In the genomic region with DNA sequence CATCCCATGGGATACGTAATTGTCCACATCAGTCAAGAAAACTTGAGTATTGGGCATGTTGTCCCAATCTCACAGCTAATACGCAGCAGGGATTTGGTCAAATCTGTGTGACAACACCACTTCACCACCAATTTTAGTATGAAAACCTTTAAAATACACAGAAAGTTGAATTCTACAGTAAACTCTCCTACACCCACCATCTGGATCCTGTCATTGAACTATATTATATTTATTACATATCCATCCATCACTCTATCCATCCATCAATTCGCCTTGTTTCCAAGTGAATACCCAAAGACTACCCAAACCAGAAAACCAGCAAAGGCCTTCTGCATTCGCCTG, we compare ENCODE assay signal across 8 cellular contexts. TPM values are rescaled to one million over a fixed set of nuclear protein-coding genes. Genes with fewer than 3 reads are reported as not detected.
A peak's percentile ranks its signal among the peaks of the same experiment; 100 is the strongest.
DNase-seq lines count a peak whose midpoint lies in the region; ATAC-seq and TF ChIP-seq lines count a peak whose summit lies in the region.

No MANE protein-coding gene starts in this region.

- H3K36me3 ChIP-seq in A673 (ENCODE audit: insufficient read depth, low read length, poor library complexity, severe bottlenecking), result no peaks in the 10 kb centered on the region
- H3K36me3 ChIP-seq in breast epithelium, result no peaks in the 10 kb centered on the region
- H3K36me3 ChIP-seq in muscle layer of duodenum (ENCODE audit: control insufficient read depth in 1 of 2, insufficient read depth in 2 of 2, low read length in 2 of 2), result peaks cover 0 to 3% of the 10 kb centered on the region in 2 donors

- intact Hi-C loops in A673 (cut with micrococcal nuclease; ENCODE audit: unreplicated experiment) (no loop called here), breast epithelium (cut with DNase I; ENCODE audit: low total_unique reads) (no loop called here)

- H3K27ac ChIP-seq in A673 (ENCODE audit: low read depth, low read length, poor library complexity, severe bottlenecking) (peak overlapping the region; percentile 92), HL-60 (replicated peaks) (no peak overlapping the region; the same call in 1 of the 2 replicates), breast epithelium (peak overlapping the region; percentile 93 to 95), muscle layer of duodenum (ENCODE audit: low read length) (peak overlapping the region; percentile 92)

- H3K4me3 ChIP-seq in A673 (ENCODE audit: low read depth, low read length, poor library complexity, severe bottlenecking) (peak overlapping the region; percentile 60), HL-60 (replicated peaks; ENCODE audit: insufficient read depth, low read length) (peak overlapping the region; percentile 85; the same call in 1 of the 2 replicates), breast epithelium (peak overlapping the region; percentile 51 to 92 (median 84)), muscle layer of duodenum (ENCODE audit: low read depth in 1 of 2, low read length in 2 of 2) (peak overlapping the region; percentile 72 to 88)

- no TSS peak for BruUV-seq in A673 (replicated peaks; lab: Mats Ljungman, UMichigan)

- no peak for TF ChIP-seq CTCF in A673 (conservative IDR thresholded peaks at IDR 0.05; ENCODE audit: low read depth, low read length)
- TF ChIP-seq CTCF in HL-60 (IDR thresholded peaks at IDR 0.05; ENCODE audit: insufficient read depth, low read length), result no peak
- peak in 1 of 3 donors; percentile 3 for TF ChIP-seq CTCF in breast epithelium (IDR thresholded peaks at IDR 0.05)

- no peaks in the 10 kb centered on the region for H3K27me3 ChIP-seq in A673 (replicated peaks; ENCODE audit: insufficient read depth, low read depth, low read length, poor library complexity)
- H3K27me3 ChIP-seq in HL-60 (ENCODE audit: insufficient read depth, poor library complexity, severe bottlenecking), result no peaks in the 10 kb centered on the region
- H3K27me3 ChIP-seq in breast epithelium, result no peaks in the 10 kb centered on the region
- no peaks in the 10 kb centered on the region for H3K27me3 ChIP-seq in muscle layer of duodenum (ENCODE audit: low read depth, low read length)

- ATAC-seq in GM21367 (IDR thresholded peaks at IDR 0.05; ENCODE audit: unreplicated experiment), result no peak
- ATAC-seq in GM18502 (IDR thresholded peaks at IDR 0.05; ENCODE audit: poor library complexity, unreplicated experiment), result no peak

- no peak for DNase-seq in A673 (ENCODE audit: low spot score)
- no peak for DNase-seq in HL-60 (ENCODE audit: low read depth in 1 of 2, low spot score in 1 of 2)
- DNase-seq in breast epithelium (ENCODE audit: low spot score in 2 of 2), result no peak
- DNase-seq in EL, result no peak
- DNase-seq in kidney tubule cell (ENCODE audit: low spot score), result no peak

- H3K4me1 ChIP-seq in A673 (ENCODE audit: insufficient read depth, low read length, poor library complexity, severe bottlenecking), result peaks cover 31% of the 10 kb centered on the region
- peaks cover 0 to 9% of the 10 kb centered on the region in 2 donors for H3K4me1 ChIP-seq in breast epithelium
- peaks cover 14 to 45% of the 10 kb centered on the region in 2 donors for H3K4me1 ChIP-seq in muscle layer of duodenum (ENCODE audit: control insufficient read depth in 1 of 2, insufficient read depth in 2 of 2, low read length in 2 of 2)

- CTCF ChIA-PET in A673 (lab: Charles Lee), result no interaction called here

- TF ChIP-seq POLR2A in breast epithelium (IDR thresholded peaks at IDR 0.05), result no peak

- POLR2A ChIA-PET in A673 (lab: Charles Lee; ENCODE audit: low non-redundant PET), result no interaction called here

- no peaks in the 10 kb centered on the region for H3K9me3 ChIP-seq in A673 (ENCODE audit: low read depth, low read length, poor library complexity, severe bottlenecking)
- H3K9me3 ChIP-seq in breast epithelium, result no peaks in the 10 kb centered on the region
- H3K9me3 ChIP-seq in muscle layer of duodenum (ENCODE audit: control insufficient read depth in 1 of 2, low read length in 2 of 2), result no peaks in the 10 kb centered on the region

RNA-seq across cellular contexts. Expression of a gene that starts 0.8 kb away (rescaled TPM):
- 17.1 and 18.4 TPM in 2 replicates for total RNA-seq in A673 (2021)
- total RNA-seq in breast epithelium, result 10 to 100 TPM; 10.5 to 20.8 (median 16.7) TPM

RNA-seq across cellular contexts. Expression of a gene that starts 1.0 kb away (rescaled TPM):
- 26.6 and 27.0 TPM in 2 replicates for total RNA-seq in A673 (2021)
- total RNA-seq in breast epithelium, result 10 to 100 TPM in 2 of 3 donors, 1 to 10 TPM in 1; 9.8 to 15.2 (median 12.0) TPM

RNA-seq across cellular contexts. Expression of a gene that starts 28.1 kb away (rescaled TPM):
- total RNA-seq in A673 (2021), result 1.9 and 2.3 TPM in 2 replicates
- 1 to 10 TPM; 5.2 to 9.4 (median 6.9) TPM for total RNA-seq in breast epithelium

RNA-seq across cellular contexts. Expression of a gene that starts 28.3 kb away (rescaled TPM):
- total RNA-seq in A673 (2021) (62.6 and 66.4 TPM in 2 replicates), breast epithelium (10 to 100 TPM; 61.3 to 73.9 (median 69.1) TPM)
